ENCODE assay signal across 2 cellular contexts in genomic region chr1:26413031-26413430, GRCh38.
TF ChIP-seq lines count a peak whose summit lies in the region.

No MANE protein-coding gene starts in this region.

TF ChIP-seq in SK-N-SH, 30 proteins besides CTCF, POLR2A, EP300 and RAD21:
- no peak for TF ChIP-seq IRF3 (IDR thresholded peaks at IDR 0.05; ENCODE audit: low read depth, low read length)
- TF ChIP-seq, protein P1, sequence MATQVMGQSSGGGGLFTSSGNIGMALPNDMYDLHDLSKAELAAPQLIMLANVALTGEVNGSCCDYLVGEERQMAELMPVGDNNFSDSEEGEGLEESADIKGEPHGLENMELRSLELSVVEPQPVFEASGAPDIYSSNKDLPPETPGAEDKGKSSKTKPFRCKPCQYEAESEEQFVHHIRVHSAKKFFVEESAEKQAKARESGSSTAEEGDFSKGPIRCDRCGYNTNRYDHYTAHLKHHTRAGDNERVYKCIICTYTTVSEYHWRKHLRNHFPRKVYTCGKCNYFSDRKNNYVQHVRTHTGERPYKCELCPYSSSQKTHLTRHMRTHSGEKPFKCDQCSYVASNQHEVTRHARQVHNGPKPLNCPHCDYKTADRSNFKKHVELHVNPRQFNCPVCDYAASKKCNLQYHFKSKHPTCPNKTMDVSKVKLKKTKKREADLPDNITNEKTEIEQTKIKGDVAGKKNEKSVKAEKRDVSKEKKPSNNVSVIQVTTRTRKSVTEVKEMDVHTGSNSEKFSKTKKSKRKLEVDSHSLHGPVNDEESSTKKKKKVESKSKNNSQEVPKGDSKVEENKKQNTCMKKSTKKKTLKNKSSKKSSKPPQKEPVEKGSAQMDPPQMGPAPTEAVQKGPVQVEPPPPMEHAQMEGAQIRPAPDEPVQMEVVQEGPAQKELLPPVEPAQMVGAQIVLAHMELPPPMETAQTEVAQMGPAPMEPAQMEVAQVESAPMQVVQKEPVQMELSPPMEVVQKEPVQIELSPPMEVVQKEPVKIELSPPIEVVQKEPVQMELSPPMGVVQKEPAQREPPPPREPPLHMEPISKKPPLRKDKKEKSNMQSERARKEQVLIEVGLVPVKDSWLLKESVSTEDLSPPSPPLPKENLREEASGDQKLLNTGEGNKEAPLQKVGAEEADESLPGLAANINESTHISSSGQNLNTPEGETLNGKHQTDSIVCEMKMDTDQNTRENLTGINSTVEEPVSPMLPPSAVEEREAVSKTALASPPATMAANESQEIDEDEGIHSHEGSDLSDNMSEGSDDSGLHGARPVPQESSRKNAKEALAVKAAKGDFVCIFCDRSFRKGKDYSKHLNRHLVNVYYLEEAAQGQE (IDR thresholded peaks at IDR 0.05; ENCODE audit: low read depth, low read length) = peak; percentile 57; the same call in 1 of the 2 replicates

TF ChIP-seq in SK-N-SH treated with all-trans-retinoic acid at 6 μM for 48 hours, 23 proteins besides CTCF, POLR2A, EP300 and RAD21:
- no peak for TF ChIP-seq TSHZ2 (CRISPR knock-in tag; IDR thresholded peaks at IDR 0.05)
- no peak for TF ChIP-seq CSRNP3 (CRISPR knock-in tag; IDR thresholded peaks at IDR 0.05)
- no peak for TF ChIP-seq ZC3H10 (CRISPR knock-in tag; IDR thresholded peaks at IDR 0.05)
- no peak for TF ChIP-seq TOX (CRISPR knock-in tag; IDR thresholded peaks at IDR 0.05; ENCODE audit: borderline replicate concordance)
- TF ChIP-seq, protein P2, sequence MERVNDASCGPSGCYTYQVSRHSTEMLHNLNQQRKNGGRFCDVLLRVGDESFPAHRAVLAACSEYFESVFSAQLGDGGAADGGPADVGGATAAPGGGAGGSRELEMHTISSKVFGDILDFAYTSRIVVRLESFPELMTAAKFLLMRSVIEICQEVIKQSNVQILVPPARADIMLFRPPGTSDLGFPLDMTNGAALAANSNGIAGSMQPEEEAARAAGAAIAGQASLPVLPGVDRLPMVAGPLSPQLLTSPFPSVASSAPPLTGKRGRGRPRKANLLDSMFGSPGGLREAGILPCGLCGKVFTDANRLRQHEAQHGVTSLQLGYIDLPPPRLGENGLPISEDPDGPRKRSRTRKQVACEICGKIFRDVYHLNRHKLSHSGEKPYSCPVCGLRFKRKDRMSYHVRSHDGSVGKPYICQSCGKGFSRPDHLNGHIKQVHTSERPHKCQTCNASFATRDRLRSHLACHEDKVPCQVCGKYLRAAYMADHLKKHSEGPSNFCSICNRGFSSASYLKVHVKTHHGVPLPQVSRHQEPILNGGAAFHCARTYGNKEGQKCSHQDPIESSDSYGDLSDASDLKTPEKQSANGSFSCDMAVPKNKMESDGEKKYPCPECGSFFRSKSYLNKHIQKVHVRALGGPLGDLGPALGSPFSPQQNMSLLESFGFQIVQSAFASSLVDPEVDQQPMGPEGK (CRISPR knock-in tag; IDR thresholded peaks at IDR 0.05; ENCODE audit: borderline replicate concordance) = no peak
- TF ChIP-seq, protein P3, sequence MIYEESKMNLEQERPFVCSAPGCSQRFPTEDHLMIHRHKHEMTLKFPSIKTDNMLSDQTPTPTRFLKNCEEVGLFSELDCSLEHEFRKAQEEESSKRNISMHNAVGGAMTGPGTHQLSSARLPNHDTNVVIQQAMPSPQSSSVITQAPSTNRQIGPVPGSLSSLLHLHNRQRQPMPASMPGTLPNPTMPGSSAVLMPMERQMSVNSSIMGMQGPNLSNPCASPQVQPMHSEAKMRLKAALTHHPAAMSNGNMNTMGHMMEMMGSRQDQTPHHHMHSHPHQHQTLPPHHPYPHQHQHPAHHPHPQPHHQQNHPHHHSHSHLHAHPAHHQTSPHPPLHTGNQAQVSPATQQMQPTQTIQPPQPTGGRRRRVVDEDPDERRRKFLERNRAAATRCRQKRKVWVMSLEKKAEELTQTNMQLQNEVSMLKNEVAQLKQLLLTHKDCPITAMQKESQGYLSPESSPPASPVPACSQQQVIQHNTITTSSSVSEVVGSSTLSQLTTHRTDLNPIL (CRISPR knock-in tag; IDR thresholded peaks at IDR 0.05; ENCODE audit: low read depth) = no peak
- no peak for TF ChIP-seq ZNF8 (CRISPR knock-in tag; IDR thresholded peaks at IDR 0.05)
- TF ChIP-seq POU6F1 (CRISPR knock-in tag; IDR thresholded peaks at IDR 0.05; ENCODE audit: borderline replicate concordance, low read depth) = no peak
- TF ChIP-seq CSDC2 (CRISPR knock-in tag; IDR thresholded peaks at IDR 0.05) = no peak
- no peak for TF ChIP-seq ZNF70 (CRISPR knock-in tag; IDR thresholded peaks at IDR 0.05)
- TF ChIP-seq TCF4 (CRISPR knock-in tag; IDR thresholded peaks at IDR 0.05; ENCODE audit: borderline replicate concordance) = no peak
- no peak for TF ChIP-seq ARNTL (CRISPR knock-in tag; IDR thresholded peaks at IDR 0.05; ENCODE audit: borderline replicate concordance, low read depth)
